Comparison of ENCODE assay signal across 1 cellular context in genomic region chrX:119941336-119941735, GRCh38.
TF ChIP-seq lines count a peak whose summit lies in the region.

No MANE protein-coding gene starts in this region.

TF ChIP-seq in GM12878, 131 proteins besides CTCF, POLR2A, EP300 and RAD21:
- no peak for TF ChIP-seq CHD2 (IDR thresholded peaks at IDR 0.05; ENCODE audit: borderline replicate concordance, low read depth, low read length)
- no peak for TF ChIP-seq POLR2AphosphoS2 (IDR thresholded peaks at IDR 0.05; ENCODE audit: low read depth, low read length)
- TF ChIP-seq MAX (IDR thresholded peaks at IDR 0.05; ENCODE audit: low read depth, low read length), result no peak
- TF ChIP-seq GABPA (IDR thresholded peaks at IDR 0.05; ENCODE audit: low read depth), result no peak
- TF ChIP-seq SUPT20H (IDR thresholded peaks at IDR 0.05; ENCODE audit: borderline replicate concordance, control insufficient read depth, low read depth, low read length), result no peak
- no peak for TF ChIP-seq DPF2 (IDR thresholded peaks at IDR 0.05)
- no peak for TF ChIP-seq JUND (IDR thresholded peaks at IDR 0.05; ENCODE audit: low read depth, low read length)
- TF ChIP-seq, protein P1, sequence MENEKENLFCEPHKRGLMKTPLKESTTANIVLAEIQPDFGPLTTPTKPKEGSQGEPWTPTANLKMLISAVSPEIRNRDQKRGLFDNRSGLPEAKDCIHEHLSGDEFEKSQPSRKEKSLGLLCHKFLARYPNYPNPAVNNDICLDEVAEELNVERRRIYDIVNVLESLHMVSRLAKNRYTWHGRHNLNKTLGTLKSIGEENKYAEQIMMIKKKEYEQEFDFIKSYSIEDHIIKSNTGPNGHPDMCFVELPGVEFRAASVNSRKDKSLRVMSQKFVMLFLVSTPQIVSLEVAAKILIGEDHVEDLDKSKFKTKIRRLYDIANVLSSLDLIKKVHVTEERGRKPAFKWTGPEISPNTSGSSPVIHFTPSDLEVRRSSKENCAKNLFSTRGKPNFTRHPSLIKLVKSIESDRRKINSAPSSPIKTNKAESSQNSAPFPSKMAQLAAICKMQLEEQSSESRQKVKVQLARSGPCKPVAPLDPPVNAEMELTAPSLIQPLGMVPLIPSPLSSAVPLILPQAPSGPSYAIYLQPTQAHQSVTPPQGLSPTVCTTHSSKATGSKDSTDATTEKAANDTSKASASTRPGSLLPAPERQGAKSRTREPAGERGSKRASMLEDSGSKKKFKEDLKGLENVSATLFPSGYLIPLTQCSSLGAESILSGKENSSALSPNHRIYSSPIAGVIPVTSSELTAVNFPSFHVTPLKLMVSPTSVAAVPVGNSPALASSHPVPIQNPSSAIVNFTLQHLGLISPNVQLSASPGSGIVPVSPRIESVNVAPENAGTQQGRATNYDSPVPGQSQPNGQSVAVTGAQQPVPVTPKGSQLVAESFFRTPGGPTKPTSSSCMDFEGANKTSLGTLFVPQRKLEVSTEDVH (IDR thresholded peaks at IDR 0.05; ENCODE audit: low read depth, partially characterized antibody), result no peak
- TF ChIP-seq FOXK2 (IDR thresholded peaks at IDR 0.05), result no peak
- TF ChIP-seq SMC3 (IDR thresholded peaks at IDR 0.05; ENCODE audit: borderline replicate concordance, low read length), result no peak
- no peak for TF ChIP-seq FOXM1 (IDR thresholded peaks at IDR 0.05; ENCODE audit: low read depth, low read length)
- TF ChIP-seq LARP7 (IDR thresholded peaks at IDR 0.05), result no peak
